23 cellular contexts compared by ENCODE assay signal in the genomic region with DNA sequence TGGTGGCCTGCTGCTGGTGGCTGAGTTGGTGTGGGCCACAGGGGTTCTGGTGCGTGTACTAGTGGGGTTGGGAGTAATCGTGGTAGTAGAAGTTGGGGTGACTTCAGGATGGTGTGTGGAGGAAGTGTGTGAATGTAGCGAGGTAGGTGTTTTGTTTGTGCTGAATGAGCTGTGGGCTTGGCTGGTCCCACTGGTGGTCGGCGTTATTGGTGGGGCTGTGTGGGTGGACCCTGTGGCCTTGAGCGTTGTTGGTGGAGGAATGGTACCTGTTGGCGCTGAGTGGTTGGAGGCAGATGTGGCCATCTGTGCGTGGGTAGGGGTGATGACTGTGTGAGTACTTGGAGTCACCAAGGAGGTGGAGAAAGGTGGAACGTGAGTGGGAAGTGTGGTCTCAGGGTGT. TPM values are rescaled to one million over a fixed set of nuclear protein-coding genes. Genes with fewer than 3 reads are reported as not detected.
A peak's percentile ranks its signal among the peaks of the same experiment; 100 is the strongest.
DNase-seq lines count a peak whose midpoint lies in the region; ATAC-seq and TF ChIP-seq lines count a peak whose summit lies in the region.
"Had no signal": no experiment of that assay in that cellular context is flagged by ENCODE, and none has a peak within 500 bp of the region (broad histone marks: within the 10 kb centered on the region; RNA-seq: fewer than 3 reads in every experiment).

No MANE protein-coding gene starts in this region.

- peaks cover 7% of the 10 kb centered on the region for H3K36me3 Mint-ChIP-seq in activated CD4-positive, alpha-beta T cell treated with anti-CD3 and anti-CD28 coated beads, Interleukin-2, amount 10 ng/mL, durations not matched to agents 24 days and 14 days (ENCODE audit: low read depth)
- no peaks in the 10 kb centered on the region for H3K36me3 Mint-ChIP-seq in activated CD4-positive, alpha-beta T cell treated with anti-CD3 and anti-CD28 coated beads for 36 hours (ENCODE audit: low read depth)
- H3K36me3 Mint-ChIP-seq in stimulated activated naive CD8-positive, alpha-beta T cell treated with anti-CD3 and anti-CD28 coated beads, Interleukin-15, Interleukin-2, amounts not matched to agents 100 ng/mL and 50 ng/mL, for 24 hours (ENCODE audit: low read depth), result peaks cover 8% of the 10 kb centered on the region
- peaks cover 26% of the 10 kb centered on the region for H3K36me3 Mint-ChIP-seq in neural crest cell (ENCODE audit: low read depth)
- H3K36me3 Mint-ChIP-seq: CD8-positive, alpha-beta T cell had no signal

- no peak overlapping the region for H3K27ac ChIP-seq in suprapubic skin
- H3K27ac ChIP-seq: 22Rv1, RWPE1 had no signal

- no peaks in the 10 kb centered on the region for H3K9me3 ChIP-seq in suprapubic skin

- WGBS in suprapubic skin, result 84% methylated on average over 9 of the region's 9 CpGs

- H3K4me1 Mint-ChIP-seq in activated CD4-positive, alpha-beta T cell treated with anti-CD3 and anti-CD28 coated beads, Interleukin-2, amount 10 ng/mL, durations not matched to agents 24 days and 14 days, result peaks cover 19% of the 10 kb centered on the region
- H3K4me1 Mint-ChIP-seq in activated CD4-positive, alpha-beta T cell treated with anti-CD3 and anti-CD28 coated beads for 36 hours, result peaks cover 17% of the 10 kb centered on the region
- H3K4me1 Mint-ChIP-seq in stimulated activated naive CD8-positive, alpha-beta T cell treated with anti-CD3 and anti-CD28 coated beads, Interleukin-15, Interleukin-2, amounts not matched to agents 100 ng/mL and 50 ng/mL, for 24 hours (ENCODE audit: low read depth), result peaks cover 21% of the 10 kb centered on the region
- peaks cover 3% of the 10 kb centered on the region for H3K4me1 Mint-ChIP-seq in neural crest cell

- no peak for DNase-seq in activated CD4-positive, alpha-beta T cell treated with anti-CD3 and anti-CD28 coated beads, Interleukin-2, amount 10 ng/mL, durations not matched to agents 24 days and 14 days
- DNase-seq in activated CD4-positive, alpha-beta T cell treated with anti-CD3 and anti-CD28 coated beads for 36 hours, result no peak
- no peak for DNase-seq in stimulated activated naive CD8-positive, alpha-beta T cell treated with anti-CD3 and anti-CD28 coated beads, Interleukin-15, Interleukin-2, amounts not matched to agents 100 U/mL and 50 U/mL, for 24 hours
- DNase-seq in neural crest cell (ENCODE audit: low read depth, low spot score) (no peak), suprapubic skin (ENCODE audit: low spot score in 2 of 2) (no peak), GDM1 (lab: John Stamatoyannopoulos, UW) (no peak)
- DNase-seq: AML-193, C1 segment of cervical spinal cord, NCI-H1105, NCI-H146, NCI-H2029, NCI-H226, NCI-H510A treated with DMSO at 0.1 percent for 48 hours, NCI-H748 treated with DMSO at 0.1 percent for 48 hours, SHP77 treated with DMSO at 0.1 percent for 48 hours had no signal

- peaks cover 20% of the 10 kb centered on the region for H3K9me3 Mint-ChIP-seq in activated CD4-positive, alpha-beta T cell treated with anti-CD3 and anti-CD28 coated beads, Interleukin-2, amount 10 ng/mL, durations not matched to agents 24 days and 14 days
- H3K9me3 Mint-ChIP-seq in activated CD4-positive, alpha-beta T cell treated with anti-CD3 and anti-CD28 coated beads for 36 hours (ENCODE audit: low read depth), result no peaks in the 10 kb centered on the region
- peaks cover 17% of the 10 kb centered on the region for H3K9me3 Mint-ChIP-seq in stimulated activated naive CD8-positive, alpha-beta T cell treated with anti-CD3 and anti-CD28 coated beads, Interleukin-15, Interleukin-2, amounts not matched to agents 100 ng/mL and 50 ng/mL, for 24 hours
- H3K9me3 Mint-ChIP-seq in neural crest cell, result peaks cover 24% of the 10 kb centered on the region
- H3K9me3 Mint-ChIP-seq: CD8-positive, alpha-beta T cell had no signal

- no peak overlapping the region for H3K4me3 ChIP-seq in suprapubic skin

- no peak overlapping the region for H3K4me3 Mint-ChIP-seq in activated CD4-positive, alpha-beta T cell treated with anti-CD3 and anti-CD28 coated beads, Interleukin-2, amount 10 ng/mL, durations not matched to agents 24 days and 14 days
- H3K4me3 Mint-ChIP-seq in activated CD4-positive, alpha-beta T cell treated with anti-CD3 and anti-CD28 coated beads for 36 hours, result no peak overlapping the region
- H3K4me3 Mint-ChIP-seq in stimulated activated naive CD8-positive, alpha-beta T cell treated with anti-CD3 and anti-CD28 coated beads, Interleukin-15, Interleukin-2, amounts not matched to agents 100 ng/mL and 50 ng/mL, for 24 hours, result no peak overlapping the region
- no peak overlapping the region for H3K4me3 Mint-ChIP-seq in neural crest cell
- H3K4me3 Mint-ChIP-seq: CD8-positive, alpha-beta T cell; IgD-negative memory B cell had no signal

- peak overlapping the region; percentile 1 for H3K27ac Mint-ChIP-seq in activated CD4-positive, alpha-beta T cell treated with anti-CD3 and anti-CD28 coated beads, Interleukin-2, amount 10 ng/mL, durations not matched to agents 24 days and 14 days
- H3K27ac Mint-ChIP-seq in activated CD4-positive, alpha-beta T cell treated with anti-CD3 and anti-CD28 coated beads for 36 hours, result no peak overlapping the region
- peak overlapping the region; percentile 64 for H3K27ac Mint-ChIP-seq in stimulated activated naive CD8-positive, alpha-beta T cell treated with anti-CD3 and anti-CD28 coated beads, Interleukin-15, Interleukin-2, amounts not matched to agents 100 ng/mL and 50 ng/mL, for 24 hours
- peak overlapping the region; percentile 40 for H3K27ac Mint-ChIP-seq in neural crest cell (ENCODE audit: unreplicated experiment)
- H3K27ac Mint-ChIP-seq: CD8-positive, alpha-beta T cell had no signal

- no peak for TF ChIP-seq EP300 in suprapubic skin (IDR thresholded peaks at IDR 0.05)

- intact Hi-C loops in activated CD4-positive, alpha-beta T cell treated with anti-CD3 and anti-CD28 coated beads, Interleukin-2, amount 10 ng/mL, durations not matched to agents 24 days and 14 days (cut with micrococcal nuclease), result no loop called here
- intact Hi-C loops in activated CD4-positive, alpha-beta T cell treated with anti-CD3 and anti-CD28 coated beads for 36 hours (cut with DNase I, micrococcal nuclease), result no loop called here

- POLR2A ChIA-PET in activated CD4-positive, alpha-beta T cell treated with anti-CD3 and anti-CD28 coated beads for 36 hours (lab: Charles Lee), result no interaction called here

- H3K27me3 Mint-ChIP-seq in activated CD4-positive, alpha-beta T cell treated with anti-CD3 and anti-CD28 coated beads, Interleukin-2, amount 10 ng/mL, durations not matched to agents 24 days and 14 days, result no peaks in the 10 kb centered on the region
- H3K27me3 Mint-ChIP-seq in activated CD4-positive, alpha-beta T cell treated with anti-CD3 and anti-CD28 coated beads for 36 hours, result no peaks in the 10 kb centered on the region
- H3K27me3 Mint-ChIP-seq in stimulated activated naive CD8-positive, alpha-beta T cell treated with anti-CD3 and anti-CD28 coated beads, Interleukin-15, Interleukin-2, amounts not matched to agents 100 ng/mL and 50 ng/mL, for 24 hours, result no peaks in the 10 kb centered on the region
- H3K27me3 Mint-ChIP-seq in neural crest cell (ENCODE audit: low read depth), result peaks cover 4% of the 10 kb centered on the region
- H3K27me3 Mint-ChIP-seq: IgD-negative memory B cell had no signal

- no peaks in the 10 kb centered on the region for H3K4me1 ChIP-seq in suprapubic skin

- TF ChIP-seq CTCF in neural crest cell (conservative IDR thresholded peaks at IDR 0.05) (no peak), suprapubic skin (IDR thresholded peaks at IDR 0.05) (no peak)

- no peaks in the 10 kb centered on the region for H3K27me3 ChIP-seq in suprapubic skin

- TF ChIP-seq POLR2A in suprapubic skin (IDR thresholded peaks at IDR 0.05), result no peak

- CTCF ChIA-PET in activated CD4-positive, alpha-beta T cell treated with anti-CD3 and anti-CD28 coated beads for 36 hours (lab: Charles Lee), result no interaction called here

- no peak for ATAC-seq in activated CD4-positive, alpha-beta T cell treated with anti-CD3 and anti-CD28 coated beads for 36 hours
- ATAC-seq in stimulated activated naive CD8-positive, alpha-beta T cell treated with anti-CD3 and anti-CD28 coated beads, Interleukin-15, Interleukin-2, amounts not matched to agents 100 U/mL and 50 U/mL, for 24 hours, result no peak
- ATAC-seq in GM19035 (IDR thresholded peaks at IDR 0.05; ENCODE audit: unreplicated experiment), result no peak
- ATAC-seq: CD8-positive, alpha-beta T cell had no signal

- H3K36me3 ChIP-seq in suprapubic skin, result peaks cover 6% of the 10 kb centered on the region

RNA-seq across cellular contexts. Expression of gene MUC6, which starts 18.4 kb away (rescaled TPM):
- not detected in 2 replicates for total RNA-seq in activated CD4-positive, alpha-beta T cell treated with anti-CD3 and anti-CD28 coated beads, Interleukin-2, amount 10 ng/mL, durations not matched to agents 24 days and 14 days
- not detected for total RNA-seq in activated CD4-positive, alpha-beta T cell treated with anti-CD3 and anti-CD28 coated beads for 36 hours
- total RNA-seq in neural crest cell (not detected in 2 replicates), suprapubic skin (under 1 TPM in 1 of 4 donors, not detected in 3; 0.04 TPM)
- total RNA-seq: CD8-positive, alpha-beta T cell; G401; H4 had no signal

RNA-seq across cellular contexts. Expression of gene MUC2, which starts 56.6 kb away (rescaled TPM):
- total RNA-seq in activated CD4-positive, alpha-beta T cell treated with anti-CD3 and anti-CD28 coated beads, Interleukin-2, amount 10 ng/mL, durations not matched to agents 24 days and 14 days, result not detected in 2 replicates
- not detected for total RNA-seq in activated CD4-positive, alpha-beta T cell treated with anti-CD3 and anti-CD28 coated beads for 36 hours
- total RNA-seq in neural crest cell (not detected in 2 replicates), suprapubic skin (under 1 TPM; 0.05 to 0.17 (median 0.12) TPM)
- total RNA-seq: CD8-positive, alpha-beta T cell; G401; H4 had no signal
